ENCODE assay signal across 8 cellular contexts in genomic region chr10:75401569-75402485, GRCh38. TPM values are rescaled to one million over a fixed set of nuclear protein-coding genes. Genes with fewer than 3 reads are reported as not detected.
DNase-seq lines count a peak whose midpoint lies in the region; ATAC-seq and TF ChIP-seq lines count a peak whose summit lies in the region.

ZNF503 (minus strand) TSS chr10:75401764; CDS start chr10:75401419, 345 bp downstream.

- H3K4me3 ChIP-seq in dorsolateral prefrontal cortex = peak within 1 kb of the TSS; percentile 47 to 93 (median 80)

- H3K27ac Mint-ChIP-seq in activated CD4-positive, alpha-beta T cell treated with anti-CD3 and anti-CD28 coated beads, Interleukin-2, amount 10 ng/mL, durations not matched to agents 24 days and 14 days = peak within 1 kb of the TSS; percentile 83
- H3K27ac Mint-ChIP-seq in T-cell = peak within 1 kb of the TSS in 1 of 2 donors; percentile 47

- CTCF ChIA-PET in T-cell (lab: Charles Lee) = interaction anchor here in 1 of 2 donors (0.6 kb wide), 1 partner anchor 1582 kb away, joined by 3 read pairs; no protein-coding TSS in a partner anchor

- intact Hi-C loops in activated CD4-positive, alpha-beta T cell treated with anti-CD3 and anti-CD28 coated beads, Interleukin-2, amount 10 ng/mL, durations not matched to agents 24 days and 14 days (cut with micrococcal nuclease) = no loop called here
- intact Hi-C loops in dorsolateral prefrontal cortex (cut with DNase I) = loop anchor here (5.0 to 10.0 kb wide), 4 partner anchors 403 to 1145 kb away; no protein-coding TSS in a partner anchor

- H3K36me3 Mint-ChIP-seq in activated CD4-positive, alpha-beta T cell treated with anti-CD3 and anti-CD28 coated beads, Interleukin-2, amount 10 ng/mL, durations not matched to agents 24 days and 14 days (ENCODE audit: low read depth) = peaks cover 5% of the 10 kb centered on the region
- H3K36me3 Mint-ChIP-seq in T-cell = no peaks in the 10 kb centered on the region

- H3K4me1 Mint-ChIP-seq in activated CD4-positive, alpha-beta T cell treated with anti-CD3 and anti-CD28 coated beads, Interleukin-2, amount 10 ng/mL, durations not matched to agents 24 days and 14 days = peaks cover 23% of the 10 kb centered on the region
- peaks cover 30 to 43% (median 33%) of the 10 kb centered on the region in 3 donors for H3K4me1 Mint-ChIP-seq in T-cell

- H3K27me3 ChIP-seq in dorsolateral prefrontal cortex = peaks cover 0 to 65% (median 38%) of the 10 kb centered on the region in 45 donors

- no peaks in the 10 kb centered on the region for H3K9me3 Mint-ChIP-seq in activated CD4-positive, alpha-beta T cell treated with anti-CD3 and anti-CD28 coated beads, Interleukin-2, amount 10 ng/mL, durations not matched to agents 24 days and 14 days
- no peaks in the 10 kb centered on the region for H3K9me3 Mint-ChIP-seq in T-cell

- ATAC-seq in HG02610 (IDR thresholded peaks at IDR 0.05; ENCODE audit: unreplicated experiment) (peak; percentile 48), T-cell (replicated peaks in 1 of 4) (peak in 3 of 4 experiments; percentile 26 to 58 (median 42)), left lobe of liver (peak; percentile 69)

- H3K27ac ChIP-seq in dorsolateral prefrontal cortex = peak within 1 kb of the TSS; percentile 39 to 99 (median 91)

- peak within 1 kb of the TSS; percentile 80 for H3K4me3 Mint-ChIP-seq in activated CD4-positive, alpha-beta T cell treated with anti-CD3 and anti-CD28 coated beads, Interleukin-2, amount 10 ng/mL, durations not matched to agents 24 days and 14 days
- peak within 1 kb of the TSS; percentile 81 to 83 (median 82) for H3K4me3 Mint-ChIP-seq in T-cell

- TF ChIP-seq CTCF in dorsolateral prefrontal cortex (IDR thresholded peaks at IDR 0.05 in 54 of 56, conservative IDR thresholded peaks at IDR 0.05 in 2 of 56; ENCODE audit: low read depth in 1 of 56, partially characterized antibody in 56 of 56) = peak in 29 of 56 donors; percentile 6 to 39 (median 16)

- peaks cover 67% of the 10 kb centered on the region for H3K27me3 Mint-ChIP-seq in activated CD4-positive, alpha-beta T cell treated with anti-CD3 and anti-CD28 coated beads, Interleukin-2, amount 10 ng/mL, durations not matched to agents 24 days and 14 days
- H3K27me3 Mint-ChIP-seq in T-cell = peaks cover 34 to 67% of the 10 kb centered on the region in 2 donors

- DNase-seq in activated CD4-positive, alpha-beta T cell treated with anti-CD3 and anti-CD28 coated beads, Interleukin-2, amount 10 ng/mL, durations not matched to agents 24 days and 14 days = peak; percentile 77
- DNase-seq in activated CD4-positive, alpha-beta T cell treated with anti-CD3 and anti-CD28 coated beads, Interleukin-2, amount 50 U/mL, for 4 hours = no peak
- DNase-seq in NCI-H1417 treated with DMSO at 0.1 percent for 48 hours (lab: John Stamatoyannopoulos, UW) (peak; percentile 71), T-cell (peak in 5 of 34 experiments; percentile 10 to 45 (median 12)), dorsolateral prefrontal cortex (peak; percentile 86 to 98 (median 96)), left lobe of liver (ENCODE audit: low spot score) (peak; percentile 97)
- peak; percentile 48 to 61 for DNase-seq in stimulated activated CD4-positive, alpha-beta T cell treated with anti-CD3 and anti-CD28 coated beads, Interleukin-2, amount 100 ng/mL, for 24 hours

- POLR2A ChIA-PET in T-cell (lab: Charles Lee) = interaction anchor here (0.6 to 0.7 kb wide), 2 partner anchors 576 to 1915 kb away, joined by 3 to 4 read pairs; no protein-coding TSS in a partner anchor

RNA-seq across cellular contexts. Expression of gene ZNF503, which starts in this region (rescaled TPM):
- 0.07 and 0.09 TPM in 2 replicates for total RNA-seq in activated CD4-positive, alpha-beta T cell treated with anti-CD3 and anti-CD28 coated beads, Interleukin-2, amount 10 ng/mL, durations not matched to agents 24 days and 14 days
- total RNA-seq in T-cell (under 1 TPM in 4 of 5 donors, not detected in 1; 0.16 to 0.38 (median 0.30) TPM), dorsolateral prefrontal cortex (10 to 100 TPM in 49 of 120 experiments, 1 to 10 TPM in 71; 3.5 to 16.7 (median 9.6) TPM), left lobe of liver (7.3 TPM)

Comparison
In these comparisons a context has a peak if more than half of its experiments do, and no peak if none do; other contexts are left out.
1. Peak in DNase-seq in activated CD4-positive, alpha-beta T cell treated with anti-CD3 and anti-CD28 coated beads, Interleukin-2, amount 10 ng/mL, durations not matched to agents 24 days and 14 days; RNA of the gene not detected or under 1 TPM.
2. Peak in ATAC-seq in T-cell; RNA of the gene not detected or under 1 TPM.
3. DNase-seq: peak in NCI-H1417 treated with DMSO at 0.1 percent for 48 hours (single experiment), dorsolateral prefrontal cortex (10 of 10), left lobe of liver (single experiment) and stimulated activated CD4-positive, alpha-beta T cell treated with anti-CD3 and anti-CD28 coated beads, Interleukin-2, amount 100 ng/mL, for 24 hours (2 of 2); none in activated CD4-positive, alpha-beta T cell treated with anti-CD3 and anti-CD28 coated beads, Interleukin-2, amount 50 U/mL, for 4 hours (0 of 2).
4. Peak in every context shown above with its lines, with median percentiles within 50 percentile points of each other: ATAC-seq.